28 cellular contexts compared by ENCODE assay signal in the genomic region with DNA sequence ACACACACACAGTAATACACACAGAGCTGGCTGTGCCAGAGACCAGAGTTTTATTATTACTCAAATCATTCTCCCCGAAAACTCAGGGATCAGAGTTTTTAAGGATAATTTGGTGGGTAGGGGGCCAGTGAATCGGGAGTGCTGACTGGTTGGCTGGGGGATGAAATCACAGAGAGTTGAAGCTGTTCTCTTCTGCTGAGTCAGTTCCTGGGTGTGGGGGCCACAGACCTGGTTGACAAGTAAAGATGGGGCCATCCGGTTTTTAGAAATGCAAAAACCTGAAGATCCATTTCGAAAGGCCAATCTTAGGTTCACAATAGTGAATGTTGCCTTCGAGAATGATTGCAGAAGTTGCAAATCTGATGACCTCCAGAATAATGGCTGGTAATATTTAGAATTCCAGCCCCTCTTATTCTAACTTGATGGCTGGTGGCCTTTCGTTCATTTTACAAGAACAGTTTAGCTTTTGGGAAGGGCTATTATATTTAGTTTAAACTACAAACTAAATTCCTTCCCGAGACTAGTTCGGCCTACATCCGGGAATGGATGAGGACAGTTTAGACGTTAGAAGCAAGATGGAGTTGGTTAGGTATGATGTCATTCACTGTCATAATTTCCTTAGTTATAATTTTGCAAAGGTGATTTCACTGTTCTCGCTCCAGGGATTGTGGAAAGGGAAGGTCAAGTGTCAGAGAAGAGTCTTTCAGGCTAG.
"Had no signal": no experiment of that assay in that cellular context is flagged by ENCODE, and none has a peak within 500 bp of the region (broad histone marks: within the 10 kb centered on the region; RNA-seq: fewer than 3 reads in every experiment).

No MANE protein-coding gene starts in this region.

- H3K27me3 ChIP-seq: adrenal gland, body of pancreas, colonic mucosa, esophagus squamous epithelium, neutrophil, ovary, tibial nerve had no signal

- H3K27ac ChIP-seq: adrenal gland, body of pancreas, colonic mucosa, epithelial cell of prostate, esophagus squamous epithelium, heart right ventricle, neutrophil, ovary, psoas muscle, tibial nerve, VCaP had no signal

- H3K9me3 Mint-ChIP-seq: memory B cell had no signal

- DNase-seq: activated CD4-positive, alpha-beta T cell treated with anti-CD3 and anti-CD28 coated beads for 4 hours; activated CD4-positive, alpha-beta T cell treated with anti-CD3 and anti-CD28 coated beads, Interleukin-2, amount 50 U/mL, for 4 hours; activated effector memory CD4-positive, alpha-beta T cell treated with Interleukin-2 at 50 U/mL for 16 hours; activated naive CD4-positive, alpha-beta T cell treated with Interleukin-2 at 50 U/mL for 16 hours; activated naive CD8-positive, alpha-beta T cell treated with anti-CD3 and anti-CD28 coated beads for 36 hours; activated T-cell treated with anti-CD3 and anti-CD28 coated beads for 4 hours; adrenal gland; body of pancreas; cerebellar nuclear complex; colonic mucosa; effector CD8-positive, alpha-beta T cell; esophagus squamous epithelium; foreskin melanocyte; heart right ventricle; left cardiac atrium; nephron progenitor cell; ovary; stimulated activated CD4-positive, alpha-beta T cell treated with anti-CD3 and anti-CD28 coated beads, Interleukin-2, amount 100 ng/mL, for 48 hours; stimulated activated naive CD4-positive, alpha-beta T cell treated with Interleukin-2 at 50 U/mL for 16 hours; T-helper 9 cell had no signal

- H3K4me3 Mint-ChIP-seq: activated naive CD8-positive, alpha-beta T cell treated with anti-CD3 and anti-CD28 coated beads for 36 hours; memory B cell; nephron progenitor cell; T-helper 1 cell treated with Interleukin-12 subunit alpha and Interleukin-12 subunit beta and Interleukin-4 antibody, amounts not matched to agents 30 μg/mL and 1 μg/mL, for 36 hours had no signal

- H3K36me3 ChIP-seq: adrenal gland, colonic mucosa, esophagus squamous epithelium, heart right ventricle, neutrophil, ovary, tibial nerve had no signal

- ATAC-seq: body of pancreas, left cardiac atrium, mucosa of descending colon, psoas muscle had no signal

- H3K9me3 ChIP-seq: adrenal gland, body of pancreas, colonic mucosa, mucosa of descending colon, neutrophil, psoas muscle had no signal

- H3K27me3 Mint-ChIP-seq: activated naive CD8-positive, alpha-beta T cell treated with anti-CD3 and anti-CD28 coated beads for 36 hours; memory B cell had no signal

- H3K4me3 ChIP-seq: adrenal gland, body of pancreas, colonic mucosa, esophagus squamous epithelium, heart right ventricle, mucosa of descending colon, ovary, psoas muscle, tibial nerve had no signal

- H3K36me3 Mint-ChIP-seq: activated naive CD8-positive, alpha-beta T cell treated with anti-CD3 and anti-CD28 coated beads for 36 hours; memory B cell had no signal

- H3K4me1 ChIP-seq: adrenal gland, body of pancreas, colonic mucosa, esophagus squamous epithelium, heart right ventricle, psoas muscle, tibial nerve had no signal

- H3K4me1 Mint-ChIP-seq: activated naive CD8-positive, alpha-beta T cell treated with anti-CD3 and anti-CD28 coated beads for 36 hours; memory B cell; nephron progenitor cell had no signal

- H3K27ac Mint-ChIP-seq: activated naive CD8-positive, alpha-beta T cell treated with anti-CD3 and anti-CD28 coated beads for 36 hours; memory B cell; nephron progenitor cell; T-helper 1 cell treated with Interleukin-12 subunit alpha and Interleukin-12 subunit beta and Interleukin-4 antibody, amounts not matched to agents 30 μg/mL and 1 μg/mL, for 36 hours had no signal
